ENCODE assay signal across 24 cellular contexts in the genomic region with DNA sequence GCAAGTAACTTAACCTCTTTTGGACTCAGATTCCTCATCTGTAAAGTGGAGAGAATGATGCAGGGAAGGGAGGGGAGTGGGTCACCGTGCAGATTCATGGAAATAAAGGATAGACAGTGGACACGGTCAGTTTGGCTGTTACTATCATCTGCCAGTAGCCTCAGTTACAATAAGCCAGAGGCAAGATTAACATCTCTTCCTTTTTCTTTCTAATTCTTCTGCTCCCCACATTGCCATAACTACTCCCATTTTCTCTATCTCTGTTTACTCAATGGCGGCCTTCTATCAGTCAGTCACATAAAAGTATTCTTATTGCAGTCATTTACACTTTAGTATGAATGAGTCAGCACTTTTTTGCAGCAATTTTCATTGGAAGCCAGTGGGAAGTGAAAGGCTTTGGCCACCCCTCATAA. TPM values are rescaled to one million over a fixed set of nuclear protein-coding genes. Genes with fewer than 3 reads are reported as not detected.
DNase-seq lines count a peak whose midpoint lies in the region; ATAC-seq and TF ChIP-seq lines count a peak whose summit lies in the region.
"Had no signal": no experiment of that assay in that cellular context is flagged by ENCODE, and none has a peak within 500 bp of the region (broad histone marks: within the 10 kb centered on the region; RNA-seq: fewer than 3 reads in every experiment).

No MANE protein-coding gene starts in this region.

- intact Hi-C loops in dendritic cell treated with granulocyte-macrophage colony-stimulating factor and Interleukin-4, amounts not matched to agents 40 ng/mL and 50 ng/mL, for 4 days (cut with micrococcal nuclease) = no loop called here
- intact Hi-C loops in CD4-positive, alpha-beta T cell (cut with DNase I, micrococcal nuclease) = no loop called here

- no peaks in the 10 kb centered on the region for H3K79me2 ChIP-seq in SK-N-SH (ENCODE audit: insufficient read depth)

- no peak overlapping the region for H2AFZ ChIP-seq in SK-N-SH (ENCODE audit: low read depth)
- H2AFZ ChIP-seq: neural progenitor cell had no signal

- H3K4me2 ChIP-seq in SK-N-SH = 0 out of 2 replicates have a peak overlapping the region, but pooled peaks have one; percentile 33
- H3K4me2 ChIP-seq: neural progenitor cell had no signal

- H3K4me1 ChIP-seq in SK-N-SH (ENCODE audit: control insufficient read depth in 1 of 2, insufficient read depth in 2 of 2, low read depth in 1 of 2, low read length in 1 of 2) = peaks cover 0 to 18% of the 10 kb centered on the region in 2 experiments; a peak in 1 of 4 replicates
- H3K4me1 ChIP-seq in CD4-positive, CD25-positive, alpha-beta regulatory T cell (ENCODE audit: control insufficient read depth, insufficient read depth, low read length, poor library complexity, severe bottlenecking) = peaks cover 40% of the 10 kb centered on the region
- H3K4me1 ChIP-seq: Caco-2, neural progenitor cell, sigmoid colon, upper lobe of left lung had no signal

- H3K27me3 ChIP-seq in SK-N-SH (ENCODE audit: insufficient read depth) = no peaks in the 10 kb centered on the region
- no peaks in the 10 kb centered on the region for H3K27me3 ChIP-seq in CD4-positive, CD25-positive, alpha-beta regulatory T cell (ENCODE audit: control insufficient read depth, insufficient read depth, low read length)
- H3K27me3 ChIP-seq in CD4-positive, alpha-beta T cell (ENCODE audit: control insufficient read depth, insufficient read depth, low read length) = no peaks in the 10 kb centered on the region
- H3K27me3 ChIP-seq: neural progenitor cell, sigmoid colon, upper lobe of left lung had no signal

- no peak for ATAC-seq in SK-N-SH treated with all-trans-retinoic acid at 6 μM for 48 hours
- no peak for ATAC-seq in CD4-positive, CD25-positive, alpha-beta regulatory T cell (ENCODE audit: low read depth in 2 of 2)
- no peak for ATAC-seq in T-cell (replicated peaks in 1 of 4)
- no peak for ATAC-seq in CD4-positive, alpha-beta T cell (ENCODE audit: poor library complexity)
- no peak for ATAC-seq in HG03196 (IDR thresholded peaks at IDR 0.05; ENCODE audit: unreplicated experiment)
- ATAC-seq: GM12878, heart right ventricle had no signal

- CTCF ChIA-PET in SK-N-SH (lab: Yijun Ruan, JAX) (interaction anchor here (1.1 to 1.4 kb wide), 2 partner anchors 8 to 10 kb away, joined by 3 to 5 read pairs; no protein-coding TSS in a partner anchor), T-cell (lab: Charles Lee) (no interaction called here)
- CTCF ChIA-PET in CD4-positive, alpha-beta T cell (lab: Charles Lee) = no interaction called here

- H3F3A ChIP-seq in SK-N-SH (replicated peaks; ENCODE audit: insufficient read depth) = no peaks in the 10 kb centered on the region

- H3K9me3 Mint-ChIP-seq in CD4-positive, CD25-positive, alpha-beta regulatory T cell = no peaks in the 10 kb centered on the region
- H3K9me3 Mint-ChIP-seq in T-cell = no peaks in the 10 kb centered on the region
- no peaks in the 10 kb centered on the region for H3K9me3 Mint-ChIP-seq in dendritic cell treated with granulocyte-macrophage colony-stimulating factor and Interleukin-4, amounts not matched to agents 40 ng/mL and 50 ng/mL, for 4 days
- no peaks in the 10 kb centered on the region for H3K9me3 Mint-ChIP-seq in CD4-positive, alpha-beta T cell
- H3K9me3 Mint-ChIP-seq: brain, neural progenitor cell had no signal

- peak overlapping the region in 1 of 2 experiments; percentile 47; a peak in 2 of 4 replicates for H3K27ac ChIP-seq in SK-N-SH (ENCODE audit: low read depth in 2 of 2, low read length in 1 of 2)
- no peak overlapping the region for H3K27ac ChIP-seq in CD4-positive, CD25-positive, alpha-beta regulatory T cell (ENCODE audit: insufficient read depth, low read length, poor library complexity, severe bottlenecking)
- H3K27ac ChIP-seq in CD4-positive, alpha-beta T cell (ENCODE audit: low read depth, low read length) = no peak overlapping the region
- H3K27ac ChIP-seq: heart right ventricle, HL-60, neural progenitor cell, sigmoid colon, upper lobe of left lung had no signal

- H3K36me3 ChIP-seq in SK-N-SH (replicated peaks in 1 of 2; ENCODE audit: control insufficient read depth in 1 of 2, insufficient read depth in 2 of 2, low read length in 1 of 2) = no peaks in the 10 kb centered on the region
- peaks cover 9% of the 10 kb centered on the region for H3K36me3 ChIP-seq in CD4-positive, CD25-positive, alpha-beta regulatory T cell (ENCODE audit: control insufficient read depth, insufficient read depth, low read length)
- H3K36me3 ChIP-seq: heart right ventricle, neural progenitor cell, sigmoid colon, upper lobe of left lung had no signal

- WGBS in SK-N-SH (ENCODE audit: low lambda C conversion rate) = 39% methylated on average over 3 of the region's 3 CpGs

- TF ChIP-seq EP300 in SK-N-SH (IDR thresholded peaks at IDR 0.05; ENCODE audit: borderline replicate concordance in 1 of 2, low read depth in 1 of 2, low read length in 1 of 2) = no peak

- peak overlapping the region in 2 of 3 donors; percentile 7 for H3K27ac Mint-ChIP-seq in CD4-positive, CD25-positive, alpha-beta regulatory T cell
- H3K27ac Mint-ChIP-seq in T-cell = peak overlapping the region; percentile 34 to 46
- peak overlapping the region; percentile 35 for H3K27ac Mint-ChIP-seq in dendritic cell treated with granulocyte-macrophage colony-stimulating factor and Interleukin-4, amounts not matched to agents 40 ng/mL and 50 ng/mL, for 4 days
- H3K27ac Mint-ChIP-seq in CD4-positive, alpha-beta T cell = no peak overlapping the region
- H3K27ac Mint-ChIP-seq: brain, neural progenitor cell had no signal

- no peak overlapping the region for H3K4me3 ChIP-seq in SK-N-SH (ENCODE audit: low read depth in 2 of 2, low read length in 1 of 2)
- no peak overlapping the region for H3K4me3 ChIP-seq in CD4-positive, CD25-positive, alpha-beta regulatory T cell (ENCODE audit: low read depth, low read length)
- H3K4me3 ChIP-seq: GM12878, heart right ventricle, neural progenitor cell, sigmoid colon, upper lobe of left lung had no signal

- DNase-seq in SK-N-SH (no peak), T-cell (no peak), glomerular visceral epithelial cell (ENCODE audit: extremely low spot score) (no peak)
- DNase-seq in CD4-positive, CD25-positive, alpha-beta regulatory T cell = no peak
- DNase-seq in CD4-positive, alpha-beta T cell = no peak
- DNase-seq: 8988T; AML-193; Caco-2; effector memory CD4-positive, alpha-beta T cell; heart right ventricle; NCI-H1105 treated with DMSO at 0.1 percent for 48 hours; NCI-H2029 treated with DMSO at 0.1 percent for 48 hours; NCI-H345; NCI-H748 treated with DMSO at 0.1 percent for 48 hours; sigmoid colon; stimulated activated CD4-positive, alpha-beta T cell treated with anti-CD3 and anti-CD28 coated beads, Interleukin-15, amount 100 ng/mL, for 24 hours; upper lobe of left lung had no signal

- peaks cover 34% of the 10 kb centered on the region for H3K36me3 Mint-ChIP-seq in CD4-positive, CD25-positive, alpha-beta regulatory T cell
- H3K36me3 Mint-ChIP-seq in T-cell = peaks cover 39% of the 10 kb centered on the region
- H3K36me3 Mint-ChIP-seq in dendritic cell treated with granulocyte-macrophage colony-stimulating factor and Interleukin-4, amounts not matched to agents 40 ng/mL and 50 ng/mL, for 4 days (ENCODE audit: low read depth) = no peaks in the 10 kb centered on the region
- H3K36me3 Mint-ChIP-seq in CD4-positive, alpha-beta T cell (ENCODE audit: low read depth) = peaks cover 36% of the 10 kb centered on the region
- H3K36me3 Mint-ChIP-seq: brain, neural progenitor cell had no signal

- H3K9ac ChIP-seq in SK-N-SH = no peak overlapping the region
- H3K9ac ChIP-seq: neural progenitor cell had no signal

- peak overlapping the region in 1 of 4 donors; percentile 1 for H3K4me3 Mint-ChIP-seq in CD4-positive, CD25-positive, alpha-beta regulatory T cell
- H3K4me3 Mint-ChIP-seq in T-cell = no peak overlapping the region
- no peak overlapping the region for H3K4me3 Mint-ChIP-seq in dendritic cell treated with granulocyte-macrophage colony-stimulating factor and Interleukin-4, amounts not matched to agents 40 ng/mL and 50 ng/mL, for 4 days
- no peak overlapping the region for H3K4me3 Mint-ChIP-seq in CD4-positive, alpha-beta T cell
- H3K4me3 Mint-ChIP-seq: brain, neural progenitor cell had no signal

- TF ChIP-seq RAD21 in SK-N-SH (IDR thresholded peaks at IDR 0.05; ENCODE audit: low read length) = no peak

- no peak for TF ChIP-seq CTCF in SK-N-SH (IDR thresholded peaks at IDR 0.05)
- no peak for TF ChIP-seq CTCF in CD4-positive, alpha-beta T cell (IDR thresholded peaks at IDR 0.05)

- no peaks in the 10 kb centered on the region for H3K9me3 ChIP-seq in SK-N-SH
- H3K9me3 ChIP-seq in CD4-positive, CD25-positive, alpha-beta regulatory T cell (ENCODE audit: control insufficient read depth in 2 of 2, low read length in 2 of 2) = no peaks in the 10 kb centered on the region
- H3K9me3 ChIP-seq in CD4-positive, alpha-beta T cell (ENCODE audit: control insufficient read depth, low read length) = no peaks in the 10 kb centered on the region
- H3K9me3 ChIP-seq: Caco-2, heart right ventricle, sigmoid colon, upper lobe of left lung had no signal

- H4K20me1 ChIP-seq in SK-N-SH (ENCODE audit: insufficient read depth) = no peaks in the 10 kb centered on the region

- POLR2A ChIA-PET in SK-N-SH (lab: Yijun Ruan, JAX) (no interaction called here), T-cell (lab: Charles Lee) (interaction anchor here in 1 of 2 donors (0.6 kb wide), 1 partner anchor 14 kb away, joined by 4 read pairs; no protein-coding TSS in a partner anchor)
- POLR2A ChIA-PET in CD4-positive, alpha-beta T cell (lab: Charles Lee) = interaction anchor here (1.1 to 1.6 kb wide), 3 partner anchors 12 to 20 kb away, joined by 3 to 5 read pairs (median 4); no protein-coding TSS in a partner anchor

- no peaks in the 10 kb centered on the region for H3K27me3 Mint-ChIP-seq in CD4-positive, CD25-positive, alpha-beta regulatory T cell
- no peaks in the 10 kb centered on the region for H3K27me3 Mint-ChIP-seq in T-cell
- peaks cover 2% of the 10 kb centered on the region for H3K27me3 Mint-ChIP-seq in dendritic cell treated with granulocyte-macrophage colony-stimulating factor and Interleukin-4, amounts not matched to agents 40 ng/mL and 50 ng/mL, for 4 days
- H3K27me3 Mint-ChIP-seq in CD4-positive, alpha-beta T cell = no peaks in the 10 kb centered on the region

- H3K4me1 Mint-ChIP-seq in CD4-positive, CD25-positive, alpha-beta regulatory T cell = peaks cover 33 to 83% (median 57%) of the 10 kb centered on the region in 4 donors
- peaks cover 72 to 82% (median 77%) of the 10 kb centered on the region in 3 donors for H3K4me1 Mint-ChIP-seq in T-cell
- peaks cover 44% of the 10 kb centered on the region for H3K4me1 Mint-ChIP-seq in dendritic cell treated with granulocyte-macrophage colony-stimulating factor and Interleukin-4, amounts not matched to agents 40 ng/mL and 50 ng/mL, for 4 days (ENCODE audit: low read depth)
- peaks cover 85% of the 10 kb centered on the region for H3K4me1 Mint-ChIP-seq in CD4-positive, alpha-beta T cell (ENCODE audit: low read depth)
- H3K4me1 Mint-ChIP-seq: brain, neural progenitor cell had no signal

- H3K9me2 ChIP-seq in SK-N-SH = no peaks in the 10 kb centered on the region

RNA-seq across cellular contexts. Expression of a gene that starts 49.2 kb away (rescaled TPM):
- 0.28 and 0.91 TPM in 2 replicates for polyA plus RNA-seq in SK-N-SH (2012; rRNA removed)
- 0.49 and 1.1 TPM in 2 replicates for polyA plus RNA-seq in SK-N-SH (2012; cell fraction: cytosol; rRNA removed)
- 0.61 and 0.90 TPM in 2 replicates for polyA plus RNA-seq in SK-N-SH (2012; cell fraction: nucleus; rRNA removed)
- 84.1 TPM for total RNA-seq in CD4-positive, CD25-positive, alpha-beta regulatory T cell
- polyA plus RNA-seq in CD4-positive, CD25-positive, alpha-beta regulatory T cell = 10 to 100 TPM; 16.5 to 26.8 (median 25.0) TPM
- total RNA-seq in T-cell = 10 to 100 TPM; 32.0 to 58.5 (median 50.2) TPM
- 10 to 100 TPM; 87.6 to 91.1 TPM for total RNA-seq in CD4-positive, alpha-beta T cell
- total RNA-seq: Caco-2 had no signal
